Comparison of ENCODE assay signal across 33 cellular contexts in the genomic region with DNA sequence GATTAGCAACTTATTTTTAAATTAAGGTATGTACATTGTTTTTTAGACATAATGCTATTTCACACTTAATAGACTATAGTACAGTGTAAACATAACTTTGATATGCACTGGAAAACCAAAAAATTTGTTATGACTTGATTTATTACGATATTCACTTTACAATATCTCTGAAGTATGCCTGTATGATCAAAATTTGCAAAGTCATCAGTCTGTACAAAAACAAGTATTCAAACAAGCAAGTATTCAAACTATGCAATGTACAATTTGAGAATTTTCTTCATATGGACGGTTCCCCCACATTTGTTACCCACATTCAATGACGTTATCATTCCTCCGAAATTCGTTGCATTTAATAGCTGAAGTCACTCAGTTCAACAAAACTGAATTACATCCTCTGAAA.
"Had no signal": no experiment of that assay in that cellular context is flagged by ENCODE, and none has a peak within 500 bp of the region (broad histone marks: within the 10 kb centered on the region; RNA-seq: fewer than 3 reads in every experiment).

No MANE protein-coding gene starts in this region.

- FAIRE-seq: astrocyte, bronchial epithelial cell had no signal

- ATAC-seq: activated naive CD4-positive, alpha-beta T cell treated with anti-CD3 and anti-CD28 coated beads, Interleukin-2, amount 50 U/mL, for 72 hours; activated naive CD8-positive, alpha-beta T cell treated with anti-CD3 and anti-CD28 coated beads, Interleukin-2, amount 50 U/mL, for 24 hours; activated T-cell treated with anti-CD3 and anti-CD28 coated beads, Interleukin-2, amount 50 U/mL, for 4 hours; activated T-cell treated with anti-CD3 and anti-CD28 coated beads, Interleukin-2, amount 50 U/mL, for 72 hours; activated T-helper 17 cell treated with anti-CD3 and anti-CD28 coated beads, Interleukin-2, amount 50 U/mL, for 72 hours; body of pancreas had no signal

- H3K4me1 ChIP-seq: adrenal gland, ascending aorta, body of pancreas, breast epithelium had no signal

- H3K27me3 ChIP-seq: adrenal gland, ascending aorta, body of pancreas, brain microvascular endothelial cell, breast epithelium, cardiac muscle cell had no signal

- H3K4me3 ChIP-seq: adrenal gland, ascending aorta, body of pancreas, breast epithelium, cardiac muscle cell had no signal

- H3K9me3 ChIP-seq: adrenal gland, ascending aorta, body of pancreas, breast epithelium had no signal

- H3K36me3 ChIP-seq: adrenal gland, ascending aorta, brain microvascular endothelial cell, breast epithelium, cardiac muscle cell had no signal

- H3K27ac ChIP-seq: adrenal gland, ascending aorta, body of pancreas, brain microvascular endothelial cell, breast epithelium, cardiac muscle cell had no signal

- DNase-seq: activated effector memory CD4-positive, alpha-beta T cell treated with anti-CD3 and anti-CD28 coated beads, Interleukin-2, amount 50 U/mL, for 16 hours; activated effector memory CD4-positive, alpha-beta T cell treated with Interleukin-2 at 50 U/mL for 16 hours; activated gamma-delta T cell; activated gamma-delta T cell treated with Interleukin-2 at 50 U/mL for 16 hours; activated naive CD4-positive, alpha-beta T cell; activated naive CD4-positive, alpha-beta T cell treated with anti-CD3 and anti-CD28 coated beads for 36 hours; activated naive CD4-positive, alpha-beta T cell treated with anti-CD3 and anti-CD28 coated beads, Interleukin-2, amount 10 ng/mL, durations not matched to agents 7 days and 5 days; activated naive CD4-positive, alpha-beta T cell treated with anti-CD3 and anti-CD28 coated beads, Interleukin-2, amount 50 U/mL, for 16 hours; activated naive CD4-positive, alpha-beta T cell treated with Interleukin-2 at 50 U/mL for 16 hours; activated naive CD8-positive, alpha-beta T cell treated with anti-CD3 and anti-CD28 coated beads for 36 hours; activated naive CD8-positive, alpha-beta T cell treated with anti-CD3 and anti-CD28 coated beads, Interleukin-2, amount 10 ng/mL, durations not matched to agents 7 days and 5 days; activated naive CD8-positive, alpha-beta T cell treated with anti-CD3 and anti-CD28 coated beads, Interleukin-2, amount 50 U/mL, for 24 hours; activated T-cell treated with anti-CD3 and anti-CD28 coated beads, Interleukin-2, amount 50 U/mL, for 24 hours; activated T-cell treated with anti-CD3 and anti-CD28 coated beads, Interleukin-2, amount 50 U/mL, for 4 hours; activated T-cell treated with anti-CD3 and anti-CD28 coated beads, Interleukin-2, amount 50 U/mL, for 48 hours; activated T-cell treated with anti-CD3 and anti-CD28 coated beads, Interleukin-2, amount 50 U/mL, for 72 hours; adrenal gland; amniotic stem cell; amygdala; anterior cingulate cortex; aorta; body of pancreas; brain microvascular endothelial cell; caudate nucleus; central memory CD4-positive, alpha-beta T cell; cerebellar nuclear complex had no signal
